ENCODE assay signal across 1 cellular context in genomic region chr13:26253787-26254582, GRCh38.
TF ChIP-seq lines count a peak whose summit lies in the region.

CDK8 (plus strand) TSS chr13:26254129; CDS start chr13:26254642, 513 bp downstream.

TF ChIP-seq in K562, 482 proteins besides CTCF, POLR2A, EP300 and RAD21 (continued from another document):
- TF ChIP-seq ETS1 (conservative IDR thresholded peaks at IDR 0.05; ENCODE audit: control insufficient read depth, low read depth, low read length), result peak; percentile 95
- TF ChIP-seq MTA3 (IDR thresholded peaks at IDR 0.05; ENCODE audit: borderline replicate concordance), result peak; percentile 46; the same call in 1 of the 2 replicates
- peak; percentile 51; the same call in 1 of the 2 replicates for TF ChIP-seq ZNF766 (CRISPR knock-in tag; conservative IDR thresholded peaks at IDR 0.05)
- peak in 1 of 2 experiments; percentile 79; a peak in 2 of 4 replicates for TF ChIP-seq HDAC1 (IDR thresholded peaks at IDR 0.05)
